ENCODE assay signal across 9 cellular contexts in genomic region chr18:37778417-37779165, GRCh38.
DNase-seq lines count a peak whose midpoint lies in the region; ATAC-seq, FAIRE-seq and TF ChIP-seq lines count a peak whose summit lies in the region.
"Had no signal": no experiment of that assay in that cellular context is flagged by ENCODE, and none has a peak within 500 bp of the region (broad histone marks: within the 10 kb centered on the region; RNA-seq: fewer than 3 reads in every experiment).

No MANE protein-coding gene starts in this region.

- peaks cover 0 to 3% (median 0%) of the 10 kb centered on the region in 4 donors for H3K27me3 ChIP-seq in pancreas
- H3K27me3 ChIP-seq: ascending aorta had no signal

- POLR2A ChIA-PET in WTC11 (lab: Charles Lee) = no interaction called here

- no peaks in the 10 kb centered on the region for H3K4me1 Mint-ChIP-seq in WTC11
- H3K4me1 Mint-ChIP-seq in stimulated activated memory B cell treated with anti-CD40 and anti-IgM and Interleukin-4, amounts not matched to agents 10 μg/mL and 1 μg/mL and 100 μg/mL, for 72 hours = no peaks in the 10 kb centered on the region

- no peak overlapping the region for H3K4me3 Mint-ChIP-seq in WTC11
- no peak overlapping the region for H3K4me3 Mint-ChIP-seq in stimulated activated memory B cell treated with anti-CD40 and anti-IgM and Interleukin-4, amounts not matched to agents 10 μg/mL and 1 μg/mL and 100 μg/mL, for 72 hours

- no peaks in the 10 kb centered on the region for H3K36me3 Mint-ChIP-seq in WTC11
- no peaks in the 10 kb centered on the region for H3K36me3 Mint-ChIP-seq in stimulated activated memory B cell treated with anti-CD40 and anti-IgM and Interleukin-4, amounts not matched to agents 10 μg/mL and 1 μg/mL and 100 μg/mL, for 72 hours

- H3K4me3 ChIP-seq in foreskin fibroblast (ENCODE audit: low read depth in 1 of 2, low read length in 2 of 2) (no peak overlapping the region), pancreas (no peak overlapping the region)
- H3K4me3 ChIP-seq: ascending aorta had no signal

- CTCF ChIA-PET in WTC11 (lab: Charles Lee) = interaction anchor here (0.6 to 2.1 kb wide), 36 partner anchors 9 to 476 kb away, joined by 3 to 11 read pairs (median 4); partner anchors contain the start of gene CELF4

- H3K9me3 ChIP-seq in pancreas = no peaks in the 10 kb centered on the region
- H3K9me3 ChIP-seq: ascending aorta had no signal

- no peak overlapping the region for H3K27ac ChIP-seq in pancreas
- H3K27ac ChIP-seq: ascending aorta had no signal

- DNase-seq in activated CD8-positive, alpha-beta memory T cell treated with anti-CD3 and anti-CD28 coated beads for 24 hours = peak; percentile 59
- DNase-seq in activated CD8-positive, alpha-beta memory T cell treated with anti-CD3 and anti-CD28 coated beads, Interleukin-2, amount 50 U/mL, for 4 hours = no peak
- DNase-seq in NCI-H1694 treated with DMSO at 0.1 percent for 48 hours (lab: John Stamatoyannopoulos, UW) (peak; percentile 54), WTC11 (ENCODE audit: low spot score) (peak; percentile 93), foreskin fibroblast (peak in 1 of 2 donors; percentile 8), pancreas (peak; percentile 32 to 91 (median 67))

- no peaks in the 10 kb centered on the region for H3K36me3 ChIP-seq in pancreas
- H3K36me3 ChIP-seq: ascending aorta had no signal

- H3K27me3 Mint-ChIP-seq in WTC11 (ENCODE audit: low read depth) = no peaks in the 10 kb centered on the region; the same call in 1 of the 2 replicates
- H3K27me3 Mint-ChIP-seq in stimulated activated memory B cell treated with anti-CD40 and anti-IgM and Interleukin-4, amounts not matched to agents 10 μg/mL and 1 μg/mL and 100 μg/mL, for 72 hours = no peaks in the 10 kb centered on the region

- TF ChIP-seq CTCF in WTC11 (IDR thresholded peaks at IDR 0.05) = peak; percentile 87
- peak; percentile 38 for TF ChIP-seq CTCF in foreskin fibroblast (IDR thresholded peaks at IDR 0.05; ENCODE audit: low read depth, low read length)
- peak; percentile 48 to 78 (median 71) for TF ChIP-seq CTCF in pancreas (IDR thresholded peaks at IDR 0.05)

- no peak overlapping the region for H3K27ac Mint-ChIP-seq in WTC11
- H3K27ac Mint-ChIP-seq in stimulated activated memory B cell treated with anti-CD40 and anti-IgM and Interleukin-4, amounts not matched to agents 10 μg/mL and 1 μg/mL and 100 μg/mL, for 72 hours = no peak overlapping the region

- no peaks in the 10 kb centered on the region for H3K4me1 ChIP-seq in pancreas
- H3K4me1 ChIP-seq: ascending aorta had no signal

- FAIRE-seq in pancreas (lab: Jason Lieb, UNC) = no peak

- intact Hi-C loops in pancreas (cut with DNase I) = no loop called here

- ATAC-seq in HG02588 (IDR thresholded peaks at IDR 0.05; ENCODE audit: unreplicated experiment) (peak; percentile 67), WTC11 (peak; percentile 94), pancreas (peak in 3 of 4 donors; percentile 86 to 91 (median 88))
- ATAC-seq in stimulated activated memory B cell treated with anti-CD40 and anti-IgM and Interleukin-4, amounts not matched to agents 10 μg/mL and 1 μg/mL and 100 μg/mL, for 72 hours = no peak

- no peaks in the 10 kb centered on the region for H3K9me3 Mint-ChIP-seq in WTC11
- H3K9me3 Mint-ChIP-seq in stimulated activated memory B cell treated with anti-CD40 and anti-IgM and Interleukin-4, amounts not matched to agents 10 μg/mL and 1 μg/mL and 100 μg/mL, for 72 hours = no peaks in the 10 kb centered on the region

- 15 to 16% methylated on average over 21 of the region's 21 CpGs for WGBS in pancreas, 2 donors

TF ChIP-seq in WTC11, 78 proteins besides CTCF, POLR2A, EP300 and RAD21:
- 0 out of 2 replicates have a peak, but pooled peaks have one; percentile 25 for TF ChIP-seq NR3C1 (CRISPR knock-in tag; conservative IDR thresholded peaks at IDR 0.05; ENCODE audit: low read depth)
- peak; percentile 62; the same call in 1 of the 2 replicates for TF ChIP-seq ZBTB21 (CRISPR knock-in tag; IDR thresholded peaks at IDR 0.05; ENCODE audit: borderline replicate concordance)
- TF ChIP-seq GTF2I (CRISPR knock-in tag; conservative IDR thresholded peaks at IDR 0.05) = peak; percentile 79
- TF ChIP-seq CDX4 (CRISPR knock-in tag; IDR thresholded peaks at IDR 0.05; ENCODE audit: borderline replicate concordance) = no peak
- peak; percentile 73; the same call in 1 of the 2 replicates for TF ChIP-seq ETV6 (CRISPR knock-in tag; IDR thresholded peaks at IDR 0.05)
- TF ChIP-seq MAX (CRISPR knock-in tag; IDR thresholded peaks at IDR 0.05) = peak; percentile 55; the same call in 1 of the 2 replicates
